ENCODE assay signal across 19 cellular contexts in genomic region chr13:101265934-101266333, GRCh38.
"Had no signal": no experiment of that assay in that cellular context is flagged by ENCODE, and none has a peak within 500 bp of the region (broad histone marks: within the 10 kb centered on the region; RNA-seq: fewer than 3 reads in every experiment).

No MANE protein-coding gene starts in this region.

- H3K27me3 Mint-ChIP-seq: naive B cell had no signal

- DNase-seq: activated CD4-positive, alpha-beta T cell treated with anti-CD3 and anti-CD28 coated beads, Interleukin-2, amount 10 ng/mL, durations not matched to agents 7 days and 5 days; activated CD4-positive, CD25-positive, alpha-beta regulatory T cell; activated CD8-positive, alpha-beta T cell treated with anti-CD3 and anti-CD28 coated beads, Interleukin-2, amount 10 ng/mL, durations not matched to agents 7 days and 5 days; activated naive CD4-positive, alpha-beta T cell; activated naive CD8-positive, alpha-beta T cell treated with anti-CD3 and anti-CD28 coated beads for 36 hours; amniotic stem cell; foreskin keratinocyte; lower lobe of right lung; naive B cell; nucleus accumbens; right cardiac atrium; stimulated activated CD4-positive, alpha-beta T cell treated with anti-CD3 and anti-CD28 coated beads, Interleukin-12 subunit alpha, Interleukin-12 subunit beta, amount 100 ng/mL, for 4 hours; T-helper 17 cell; transverse colon had no signal

- H3K4me3 Mint-ChIP-seq: activated CD4-positive, alpha-beta T cell treated with anti-CD3 and anti-CD28 coated beads, Interleukin-2, amount 10 ng/mL, durations not matched to agents 7 days and 5 days; activated CD8-positive, alpha-beta T cell treated with anti-CD3 and anti-CD28 coated beads, Interleukin-2, amount 10 ng/mL, durations not matched to agents 7 days and 5 days; activated naive CD8-positive, alpha-beta T cell treated with anti-CD3 and anti-CD28 coated beads for 36 hours; naive B cell; T-helper 17 cell had no signal

- H3K4me1 ChIP-seq: foreskin keratinocyte, lower lobe of right lung, parathyroid adenoma, transverse colon had no signal

- H2AFZ ChIP-seq: parathyroid adenoma had no signal

- ATAC-seq: activated CD8-positive, alpha-beta T cell treated with anti-CD3 and anti-CD28 coated beads, Interleukin-2, amount 10 ng/mL, durations not matched to agents 7 days and 5 days; foreskin keratinocyte; left lobe of liver; lower lobe of right lung; right cardiac atrium; T-helper 17 cell had no signal

- H3K4me3 ChIP-seq: coronary artery, lower lobe of right lung, transverse colon had no signal

- H3K36me3 Mint-ChIP-seq: activated naive CD8-positive, alpha-beta T cell treated with anti-CD3 and anti-CD28 coated beads for 36 hours; naive B cell had no signal

- FAIRE-seq: urothelium cell line had no signal

- H3K9me3 Mint-ChIP-seq: activated CD4-positive, alpha-beta T cell treated with anti-CD3 and anti-CD28 coated beads, Interleukin-2, amount 10 ng/mL, durations not matched to agents 7 days and 5 days; activated naive CD8-positive, alpha-beta T cell treated with anti-CD3 and anti-CD28 coated beads for 36 hours; activated T-helper 2 cell treated with anti-CD3 and anti-CD28 coated beads, Interferon-gamma antibody, Interleukin-2, Interleukin-4, amounts not matched to agents 10 μg/mL and 5 μg/mL and 100 μg/mL, durations not matched to agents 14 hours and 24 hours and 36 hours had no signal

- H3K27ac ChIP-seq: coronary artery, foreskin keratinocyte, lower lobe of right lung, parathyroid adenoma, transverse colon had no signal

- H3K79me2 ChIP-seq: parathyroid adenoma had no signal

- H3K27ac Mint-ChIP-seq: activated CD4-positive, alpha-beta T cell treated with anti-CD3 and anti-CD28 coated beads, Interleukin-2, amount 10 ng/mL, durations not matched to agents 7 days and 5 days; activated CD8-positive, alpha-beta T cell treated with anti-CD3 and anti-CD28 coated beads, Interleukin-2, amount 10 ng/mL, durations not matched to agents 7 days and 5 days; activated naive CD8-positive, alpha-beta T cell treated with anti-CD3 and anti-CD28 coated beads for 36 hours; activated T-helper 2 cell treated with anti-CD3 and anti-CD28 coated beads, Interferon-gamma antibody, Interleukin-2, Interleukin-4, amounts not matched to agents 10 μg/mL and 5 μg/mL and 100 μg/mL, durations not matched to agents 14 hours and 24 hours and 36 hours; naive B cell; T-helper 17 cell had no signal

- H3K4me1 Mint-ChIP-seq: activated naive CD8-positive, alpha-beta T cell treated with anti-CD3 and anti-CD28 coated beads for 36 hours; naive B cell had no signal

- H3K36me3 ChIP-seq: lower lobe of right lung, transverse colon had no signal

- H3K9ac ChIP-seq: parathyroid adenoma had no signal

- H3K27me3 ChIP-seq: foreskin keratinocyte, transverse colon had no signal

- H3K9me3 ChIP-seq: lower lobe of right lung, transverse colon had no signal
